In the genomic region with DNA sequence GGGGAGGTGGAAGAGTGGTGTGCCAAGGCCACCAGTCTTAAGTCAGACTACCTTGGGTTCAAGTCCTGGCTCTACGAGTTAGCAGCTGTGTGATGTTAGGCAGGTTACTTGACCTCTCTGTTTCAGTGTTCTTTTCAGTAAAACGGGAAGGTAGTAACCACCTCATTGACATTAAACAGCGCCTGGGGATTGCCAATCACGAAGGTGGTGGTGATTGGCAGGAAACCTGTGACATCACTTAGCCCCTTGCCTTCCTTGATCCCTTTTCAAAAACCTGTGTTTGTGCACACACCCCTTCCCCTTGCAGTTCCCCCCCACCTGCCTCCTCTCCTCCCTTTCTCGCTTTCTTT, we compare ENCODE assay signal across 1 cellular context.
TF ChIP-seq lines count a peak whose summit lies in the region.

No MANE protein-coding gene starts in this region.

TF ChIP-seq in HCT116, 20 proteins besides CTCF, POLR2A, EP300 and RAD21 (continued from another document):
- TF ChIP-seq, protein P1, sequence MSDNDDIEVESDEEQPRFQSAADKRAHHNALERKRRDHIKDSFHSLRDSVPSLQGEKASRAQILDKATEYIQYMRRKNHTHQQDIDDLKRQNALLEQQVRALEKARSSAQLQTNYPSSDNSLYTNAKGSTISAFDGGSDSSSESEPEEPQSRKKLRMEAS (IDR thresholded peaks at IDR 0.05), result no peak
- TF ChIP-seq ELF1 (IDR thresholded peaks at IDR 0.05; ENCODE audit: borderline replicate concordance, low read depth), result no peak
- no peak for TF ChIP-seq SP1 (IDR thresholded peaks at IDR 0.05; ENCODE audit: low read depth)
- no peak for TF ChIP-seq FOSL1 (IDR thresholded peaks at IDR 0.05; ENCODE audit: low read depth)
- TF ChIP-seq YY1 (IDR thresholded peaks at IDR 0.05; ENCODE audit: extremely low read depth, insufficient replicate concordance, low read depth, low read length), result no peak
- no peak for TF ChIP-seq SRF (IDR thresholded peaks at IDR 0.05; ENCODE audit: low read depth)
- TF ChIP-seq ZFX (IDR thresholded peaks at IDR 0.05), result no peak
- TF ChIP-seq, protein P2, sequence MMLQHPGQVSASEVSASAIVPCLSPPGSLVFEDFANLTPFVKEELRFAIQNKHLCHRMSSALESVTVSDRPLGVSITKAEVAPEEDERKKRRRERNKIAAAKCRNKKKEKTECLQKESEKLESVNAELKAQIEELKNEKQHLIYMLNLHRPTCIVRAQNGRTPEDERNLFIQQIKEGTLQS (IDR thresholded peaks at IDR 0.05), result no peak
TF ChIP-seq in HCT116: peak in this region for 0.
